ENCODE assay signal across 22 cellular contexts in the genomic region with DNA sequence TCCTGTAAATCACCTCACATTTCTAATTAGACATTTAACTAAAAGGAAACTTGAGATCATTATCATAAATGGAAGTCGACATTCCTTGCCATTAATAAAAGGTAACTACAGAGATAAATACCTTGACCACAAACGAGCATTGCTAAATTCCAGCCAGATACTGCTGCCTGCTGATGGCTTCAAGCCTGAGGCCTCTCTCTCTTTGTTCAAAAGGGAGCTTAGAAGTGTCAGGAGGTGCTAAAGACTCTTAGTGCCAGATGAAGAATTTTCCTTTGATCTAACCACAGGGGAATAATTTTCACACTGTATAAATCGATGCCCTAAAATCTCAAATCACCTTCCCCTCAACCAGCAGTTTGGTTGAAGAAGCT.
DNase-seq lines count a peak whose midpoint lies in the region; ATAC-seq, FAIRE-seq and TF ChIP-seq lines count a peak whose summit lies in the region.
"Had no signal": no experiment of that assay in that cellular context is flagged by ENCODE, and none has a peak within 500 bp of the region (broad histone marks: within the 10 kb centered on the region; RNA-seq: fewer than 3 reads in every experiment).

No MANE protein-coding gene starts in this region.

- H4K20me1 ChIP-seq in DND-41 (ENCODE audit: insufficient read depth, low read length), result no peaks in the 10 kb centered on the region

- no peaks in the 10 kb centered on the region for H3K36me3 ChIP-seq in DND-41 (ENCODE audit: insufficient read depth, low read length)
- H3K36me3 ChIP-seq: Peyer's patch had no signal

- no peak overlapping the region for H2AFZ ChIP-seq in DND-41 (ENCODE audit: low read depth, low read length)

- peak overlapping the region; percentile 55 for H3K4me3 Mint-ChIP-seq in nephron progenitor cell
- H3K4me3 Mint-ChIP-seq: CD8-positive, alpha-beta memory T cell had no signal

- peak; percentile 37 for FAIRE-seq in urothelium cell line (lab: Jason Lieb, UNC)
- FAIRE-seq: A204.1, H54 had no signal

- no peak for TF ChIP-seq CTCF in DND-41 (IDR thresholded peaks at IDR 0.05; ENCODE audit: borderline replicate concordance, extremely low read depth, low read length, poor library complexity, severe bottlenecking)
- no peak for TF ChIP-seq CTCF in nephron progenitor cell (IDR thresholded peaks at IDR 0.05)

- H3K4me2 ChIP-seq in DND-41 (ENCODE audit: insufficient read depth, low read length), result no peak overlapping the region
- H3K4me2 ChIP-seq: KMS-11 had no signal

- H3K27ac Mint-ChIP-seq in nephron progenitor cell, result peak overlapping the region; percentile 58

- H3K79me2 ChIP-seq in DND-41 (ENCODE audit: insufficient read depth, low read length), result no peaks in the 10 kb centered on the region

- H3K9ac ChIP-seq in DND-41 (ENCODE audit: low read depth, low read length), result no peak overlapping the region
- H3K9ac ChIP-seq: KMS-11 had no signal

- ATAC-seq in DND-41 (ENCODE audit: insufficient read depth, low read depth) (0 out of 3 replicates have a peak, but pooled peaks have one; percentile 47), HG02642 (IDR thresholded peaks at IDR 0.05; ENCODE audit: poor library complexity, unreplicated experiment) (no peak)
- ATAC-seq: SK-N-SH treated with all-trans-retinoic acid at 6 μM for 48 hours had no signal

- peaks cover 30% of the 10 kb centered on the region for H3K27me3 Mint-ChIP-seq in nephron progenitor cell (ENCODE audit: low read depth, poor library complexity)

- peaks cover 70% of the 10 kb centered on the region for H3K4me1 Mint-ChIP-seq in nephron progenitor cell
- H3K4me1 Mint-ChIP-seq: CD8-positive, alpha-beta memory T cell had no signal

- no peak overlapping the region for H3K27ac ChIP-seq in DND-41 (ENCODE audit: low read length)
- H3K27ac ChIP-seq: C4-2B, KMS-11, Peyer's patch had no signal

- H3K36me3 Mint-ChIP-seq in nephron progenitor cell (ENCODE audit: low read depth), result no peaks in the 10 kb centered on the region
- H3K36me3 Mint-ChIP-seq: CD8-positive, alpha-beta memory T cell had no signal

- DNase-seq in DND-41 (no peak), M059J (ENCODE audit: low read depth) (peak; percentile 62), nephron progenitor cell (no peak), urothelium cell line (ENCODE audit: low spot score) (no peak), Kasumi-1 (lab: John Stamatoyannopoulos, UW) (no peak), GOT3 (lab: John Stamatoyannopoulos, UW) (no peak)
- DNase-seq: Calu3; CD8-positive, alpha-beta memory T cell; GF-D8; NCI-H1694; NCI-H2081; NCI-H2171; NCI-H345; NCI-H524; NCI-H82 had no signal

- H3K9me3 Mint-ChIP-seq in nephron progenitor cell, result peaks cover 17% of the 10 kb centered on the region

- H3K4me3 ChIP-seq in DND-41 (ENCODE audit: low read depth in 1 of 2, low read length in 2 of 2), result no peak overlapping the region
- H3K4me3 ChIP-seq: Peyer's patch had no signal

- H3K4me1 ChIP-seq in DND-41 (ENCODE audit: insufficient read depth, low read length), result no peaks in the 10 kb centered on the region
- H3K4me1 ChIP-seq: Peyer's patch had no signal

- H3K9me3 ChIP-seq in DND-41 (ENCODE audit: insufficient read depth, low read length, severe bottlenecking), result no peaks in the 10 kb centered on the region
- H3K9me3 ChIP-seq: Peyer's patch had no signal

- H3K27me3 ChIP-seq in DND-41 (ENCODE audit: insufficient read depth, low read length, poor library complexity), result peaks cover 3% of the 10 kb centered on the region
- H3K27me3 ChIP-seq: Peyer's patch had no signal
